Comparison of ENCODE assay signal across 21 cellular contexts in genomic region chr11:80362578-80362977, GRCh38.
"Had no signal": no experiment of that assay in that cellular context is flagged by ENCODE, and none has a peak within 500 bp of the region (broad histone marks: within the 10 kb centered on the region; RNA-seq: fewer than 3 reads in every experiment).

No MANE protein-coding gene starts in this region.

- H3K36me3 ChIP-seq: gastrocnemius medialis, neutrophil, ovary, thyroid gland, upper lobe of right lung, WERI-Rb-1 had no signal

- ATAC-seq: activated CD8-positive, alpha-beta memory T cell treated with anti-CD3 and anti-CD28 coated beads, Interleukin-2, amount 10 ng/mL, durations not matched to agents 7 days and 5 days; activated CD8-positive, alpha-beta T cell treated with anti-CD3 and anti-CD28 coated beads for 36 hours; gastrocnemius medialis; left ventricle myocardium superior; psoas muscle; right cardiac atrium; upper lobe of right lung had no signal

- H3K27me3 ChIP-seq: gastrocnemius medialis, neutrophil, ovary, thyroid gland, upper lobe of right lung had no signal

- H3K9me3 ChIP-seq: gastrocnemius medialis, neutrophil, ovary, psoas muscle, thyroid gland, upper lobe of right lung had no signal

- H3K4me3 ChIP-seq: gastrocnemius medialis, ovary, psoas muscle, skin epidermis, thyroid gland, upper lobe of right lung had no signal

- H3K27ac ChIP-seq: gastrocnemius medialis, neutrophil, ovary, psoas muscle, skin epidermis, thyroid gland, upper lobe of right lung, WERI-Rb-1 had no signal

- DNase-seq: activated CD4-positive, alpha-beta T cell treated with anti-CD3 and anti-CD28 coated beads, Interleukin-2, amount 10 ng/mL, durations not matched to agents 7 days and 5 days; activated CD4-positive, CD25-positive, alpha-beta regulatory T cell treated with anti-CD3 and anti-CD28 coated beads, Interleukin-2, amount 50 U/mL, for 72 hours; activated CD8-positive, alpha-beta memory T cell treated with anti-CD3 and anti-CD28 coated beads, Interleukin-2, amount 10 ng/mL, durations not matched to agents 7 days and 5 days; activated CD8-positive, alpha-beta T cell treated with anti-CD3 and anti-CD28 coated beads for 36 hours; activated effector memory CD4-positive, alpha-beta T cell treated with anti-CD3 and anti-CD28 coated beads, Interleukin-2, amount 50 U/mL, for 16 hours; activated naive CD4-positive, alpha-beta T cell treated with anti-CD3 and anti-CD28 coated beads, Interleukin-2, amount 10 ng/mL, durations not matched to agents 7 days and 5 days; activated T-cell treated with anti-CD3 and anti-CD28 coated beads for 4 hours; effector CD4-positive, alpha-beta T cell; erythroblast; gastrocnemius medialis; left ventricle myocardium superior; ovary; psoas muscle; right cardiac atrium; stimulated activated CD4-positive, alpha-beta T cell treated with anti-CD3 and anti-CD28 coated beads, Interleukin-1b, Interleukin-23, amount 100 ng/mL, for 48 hours; substantia nigra; thyroid gland; upper lobe of right lung; WERI-Rb-1 had no signal

- H3K4me1 ChIP-seq: gastrocnemius medialis, psoas muscle, thyroid gland, upper lobe of right lung had no signal
